In the genomic region with DNA sequence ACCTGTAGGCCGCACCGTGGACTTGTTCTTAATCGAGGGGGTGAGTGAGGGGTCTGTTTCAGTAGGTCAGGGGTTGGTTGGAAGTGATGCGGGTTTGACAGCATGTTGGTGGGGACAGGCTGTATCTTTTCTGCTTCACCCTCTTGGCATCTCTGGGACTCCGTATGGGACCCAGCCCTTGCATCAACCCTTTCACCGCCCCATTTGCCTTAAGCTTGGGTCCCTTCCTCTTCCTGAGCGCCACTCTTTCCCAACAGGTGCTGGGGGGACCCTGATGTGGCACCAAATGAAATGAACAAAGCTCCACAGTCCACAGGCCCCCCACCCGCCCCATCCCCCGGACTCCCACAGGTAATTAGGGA, we compare ENCODE assay signal across 8 cellular contexts.
DNase-seq lines count a peak whose midpoint lies in the region; TF ChIP-seq lines count a peak whose summit lies in the region.

No MANE protein-coding gene starts in this region.

- peaks cover 43% of the 10 kb centered on the region for H3K4me1 Mint-ChIP-seq in activated T-cell treated with anti-CD3 and anti-CD28 coated beads, Interleukin-2, amount 50 U/mL, for 24 hours (ENCODE audit: low read depth)
- H3K4me1 Mint-ChIP-seq in nephron = peaks cover 27% of the 10 kb centered on the region

- peak overlapping the region; percentile 96 to 99 for H3K27ac ChIP-seq in coronary artery

- H3K4me3 ChIP-seq in coronary artery = peak overlapping the region; percentile 79

- DNase-seq in activated T-cell treated with anti-CD3 and anti-CD28 coated beads, Interleukin-2, amount 50 U/mL, for 24 hours = no peak
- no peak for DNase-seq in activated T-cell treated with anti-CD3 and anti-CD28 coated beads, Interleukin-2, amount 50 U/mL, for 48 hours
- DNase-seq in NAMALWA (ENCODE audit: low spot score) (peak; percentile 39), coronary artery (ENCODE audit: low spot score) (no peak), NCI-H2171 (lab: John Stamatoyannopoulos, UW) (no peak), putamen (ENCODE audit: low spot score) (no peak), GM19240 (ENCODE audit: insufficient read length, low spot score) (no peak)

- TF ChIP-seq CTCF in coronary artery (IDR thresholded peaks at IDR 0.05) = no peak
- TF ChIP-seq CTCF in nephron (IDR thresholded peaks at IDR 0.05; ENCODE audit: unreplicated experiment in 3 of 3) = no peak

- H3K27ac Mint-ChIP-seq in activated T-cell treated with anti-CD3 and anti-CD28 coated beads, Interleukin-2, amount 50 U/mL, for 24 hours = peak overlapping the region; percentile 95
- peak overlapping the region; percentile 75 to 95 (median 90) for H3K27ac Mint-ChIP-seq in nephron

- peaks cover 50% of the 10 kb centered on the region for H3K36me3 Mint-ChIP-seq in activated T-cell treated with anti-CD3 and anti-CD28 coated beads, Interleukin-2, amount 50 U/mL, for 24 hours (ENCODE audit: low read depth)
- H3K36me3 Mint-ChIP-seq in nephron (ENCODE audit: low read depth) = peaks cover 26% of the 10 kb centered on the region

- H3K4me3 Mint-ChIP-seq in activated T-cell treated with anti-CD3 and anti-CD28 coated beads, Interleukin-2, amount 50 U/mL, for 24 hours = peak overlapping the region; percentile 88
- H3K4me3 Mint-ChIP-seq in nephron = peak overlapping the region; percentile 87 to 90 (median 89)

- H3K27me3 Mint-ChIP-seq in activated T-cell treated with anti-CD3 and anti-CD28 coated beads, Interleukin-2, amount 50 U/mL, for 24 hours = no peaks in the 10 kb centered on the region
- no peaks in the 10 kb centered on the region for H3K27me3 Mint-ChIP-seq in nephron (ENCODE audit: low read depth)

- H3K9me3 Mint-ChIP-seq in activated T-cell treated with anti-CD3 and anti-CD28 coated beads, Interleukin-2, amount 50 U/mL, for 24 hours = no peaks in the 10 kb centered on the region
- H3K9me3 Mint-ChIP-seq in nephron = no peaks in the 10 kb centered on the region
